9 cellular contexts compared by ENCODE assay signal in genomic region chr1:6603851-6604558, GRCh38. TPM values are rescaled to one million over a fixed set of nuclear protein-coding genes. Genes with fewer than 3 reads are reported as not detected.
DNase-seq lines count a peak whose midpoint lies in the region; ATAC-seq and TF ChIP-seq lines count a peak whose summit lies in the region.
"Had no signal": no experiment of that assay in that cellular context is flagged by ENCODE, and none has a peak within 500 bp of the region (broad histone marks: within the 10 kb centered on the region; RNA-seq: fewer than 3 reads in every experiment).

No MANE protein-coding gene starts in this region.

- no peaks in the 10 kb centered on the region for H4K20me1 ChIP-seq in neural cell (ENCODE audit: insufficient read depth)

- no peak for TF ChIP-seq CTCF in foreskin keratinocyte (conservative IDR thresholded peaks at IDR 0.05)
- no peak for TF ChIP-seq CTCF in neural cell (IDR thresholded peaks at IDR 0.05; ENCODE audit: poor library complexity, severe bottlenecking)

- ATAC-seq in activated CD4-positive, alpha-beta T cell treated with anti-CD3 and anti-CD28 coated beads for 36 hours, result no peak
- no peak for ATAC-seq in activated T-cell treated with anti-CD3 and anti-CD28 coated beads, Interleukin-2, amount 50 U/mL, for 4 hours
- no peak for ATAC-seq in foreskin keratinocyte
- ATAC-seq in GM18520 (IDR thresholded peaks at IDR 0.05; ENCODE audit: unreplicated experiment), result no peak
- ATAC-seq in HG02571 (IDR thresholded peaks at IDR 0.05; ENCODE audit: unreplicated experiment), result no peak

- peak overlapping the region; percentile 70 for H3K4me3 Mint-ChIP-seq in activated CD4-positive, alpha-beta T cell treated with anti-CD3 and anti-CD28 coated beads for 36 hours
- peak overlapping the region; percentile 83 for H3K4me3 Mint-ChIP-seq in activated T-cell treated with anti-CD3 and anti-CD28 coated beads, Interleukin-2, amount 50 U/mL, for 4 hours

- no peak overlapping the region for H3K9ac ChIP-seq in neural cell (ENCODE audit: low read length)

- TF ChIP-seq EP300 in neural cell (conservative IDR thresholded peaks at IDR 0.05; ENCODE audit: poor library complexity, severe bottlenecking), result no peak

- DNase-seq in activated CD4-positive, alpha-beta T cell treated with anti-CD3 and anti-CD28 coated beads for 36 hours, result peak; percentile 48
- no peak for DNase-seq in activated CD4-positive, alpha-beta T cell treated with anti-CD3 and anti-CD28 coated beads for 4 hours
- no peak for DNase-seq in activated T-cell treated with anti-CD3 and anti-CD28 coated beads, Interleukin-2, amount 50 U/mL, for 4 hours
- DNase-seq in foreskin keratinocyte (no peak), GM19240 (ENCODE audit: insufficient read length, low spot score) (no peak)

- H3K9me3 ChIP-seq in neural cell (ENCODE audit: low read length), result no peaks in the 10 kb centered on the region
- H3K9me3 ChIP-seq: A549 had no signal

- no peak for TF ChIP-seq RAD21 in neural cell (conservative IDR thresholded peaks at IDR 0.05)

- no peaks in the 10 kb centered on the region for H3K9me3 Mint-ChIP-seq in activated CD4-positive, alpha-beta T cell treated with anti-CD3 and anti-CD28 coated beads for 36 hours (ENCODE audit: low read depth)
- no peaks in the 10 kb centered on the region for H3K9me3 Mint-ChIP-seq in activated T-cell treated with anti-CD3 and anti-CD28 coated beads, Interleukin-2, amount 50 U/mL, for 4 hours

- CTCF ChIA-PET in activated CD4-positive, alpha-beta T cell treated with anti-CD3 and anti-CD28 coated beads for 36 hours (lab: Charles Lee), result interaction anchor here (0.7 to 1.4 kb wide), 4 partner anchors 8 to 115 kb away, joined by 3 to 11 read pairs (median 4); no protein-coding TSS in a partner anchor

- H3F3A ChIP-seq in neural cell (ENCODE audit: insufficient read depth, low read length, poor library complexity, severe bottlenecking), result no peaks in the 10 kb centered on the region

- H3K27me3 ChIP-seq in foreskin keratinocyte (no peaks in the 10 kb centered on the region), neural cell (ENCODE audit: insufficient read depth, low read depth, low read length) (peaks cover 21% of the 10 kb centered on the region)

- no peaks in the 10 kb centered on the region for H3K27me3 Mint-ChIP-seq in activated CD4-positive, alpha-beta T cell treated with anti-CD3 and anti-CD28 coated beads for 36 hours
- H3K27me3 Mint-ChIP-seq in activated T-cell treated with anti-CD3 and anti-CD28 coated beads, Interleukin-2, amount 50 U/mL, for 4 hours (ENCODE audit: low read depth), result no peaks in the 10 kb centered on the region

- H3K4me3 ChIP-seq in neural cell (ENCODE audit: low read length), result peak overlapping the region; percentile 92

- H3K27ac ChIP-seq in foreskin keratinocyte (peak overlapping the region; percentile 94), neural cell (ENCODE audit: low read length) (no peak overlapping the region)

- H2AFZ ChIP-seq in neural cell (ENCODE audit: low read depth, low read length), result no peak overlapping the region

- H3K4me1 ChIP-seq in foreskin keratinocyte, result peaks cover 13% of the 10 kb centered on the region

- intact Hi-C loops in activated CD4-positive, alpha-beta T cell treated with anti-CD3 and anti-CD28 coated beads for 36 hours (cut with DNase I, micrococcal nuclease), result loop anchor here (1.0 to 10.0 kb wide), 12 partner anchors 9 to 1361 kb away; partner anchors contain the start of genes ACOT7 (in 1 of the 2), CAMTA1 (in 1 of the 2), ICMT (in 1 of the 2) and NOL9 (in 1 of the 2)

- POLR2A ChIA-PET in activated CD4-positive, alpha-beta T cell treated with anti-CD3 and anti-CD28 coated beads for 36 hours (lab: Charles Lee), result interaction anchor here (0.6 to 1.2 kb wide), 4 partner anchors 8 to 21 kb away, joined by 3 to 6 read pairs (median 4); partner anchors contain the start of gene THAP3

- peaks cover 21% of the 10 kb centered on the region for H3K4me1 Mint-ChIP-seq in activated CD4-positive, alpha-beta T cell treated with anti-CD3 and anti-CD28 coated beads for 36 hours
- H3K4me1 Mint-ChIP-seq in activated T-cell treated with anti-CD3 and anti-CD28 coated beads, Interleukin-2, amount 50 U/mL, for 4 hours (ENCODE audit: low read depth), result peaks cover 27% of the 10 kb centered on the region

- H3K36me3 Mint-ChIP-seq in activated CD4-positive, alpha-beta T cell treated with anti-CD3 and anti-CD28 coated beads for 36 hours (ENCODE audit: low read depth), result peaks cover 14% of the 10 kb centered on the region
- peaks cover 6% of the 10 kb centered on the region for H3K36me3 Mint-ChIP-seq in activated T-cell treated with anti-CD3 and anti-CD28 coated beads, Interleukin-2, amount 50 U/mL, for 4 hours (ENCODE audit: insufficient read depth)

- H3K36me3 ChIP-seq in neural cell (ENCODE audit: insufficient read depth, low read length), result no peaks in the 10 kb centered on the region

- H3K9me2 ChIP-seq in neural cell (ENCODE audit: insufficient read depth, low read length), result no peaks in the 10 kb centered on the region

- H3K27ac Mint-ChIP-seq in activated CD4-positive, alpha-beta T cell treated with anti-CD3 and anti-CD28 coated beads for 36 hours, result peak overlapping the region; percentile 95

- no peak overlapping the region for H3K4me2 ChIP-seq in neural cell (ENCODE audit: low read length)

- H3K79me2 ChIP-seq in neural cell (replicated peaks; ENCODE audit: insufficient read depth, low read length), result no peaks in the 10 kb centered on the region

TF ChIP-seq in neural cell, 6 proteins besides CTCF, POLR2A, EP300 and RAD21:
- TF ChIP-seq EZH2 (IDR thresholded peaks at IDR 0.05; ENCODE audit: borderline replicate concordance, insufficient read depth, low read length, poor library complexity, severe bottlenecking) (no peak), MXI1 (conservative IDR thresholded peaks at IDR 0.05; ENCODE audit: poor library complexity, severe bottlenecking) (no peak), SMC3 (conservative IDR thresholded peaks at IDR 0.05; ENCODE audit: poor library complexity) (no peak), TAF1 (IDR thresholded peaks at IDR 0.05; ENCODE audit: low read depth) (no peak), REST (IDR thresholded peaks at IDR 0.05; ENCODE audit: borderline replicate concordance) (no peak), POLR2AphosphoS5 (IDR thresholded peaks at IDR 0.05) (no peak)

RNA-seq across cellular contexts. Expression of gene KLHL21, which starts 1.3 kb away (rescaled TPM):
- total RNA-seq in activated CD4-positive, alpha-beta T cell treated with anti-CD3 and anti-CD28 coated beads for 36 hours, result 10 to 100 TPM; 12.4 to 15.7 TPM
- total RNA-seq in activated T-cell treated with anti-CD3 and anti-CD28 coated beads, Interleukin-2, amount 50 U/mL, for 4 hours, result 10 to 100 TPM; 49.5 to 54.9 (median 51.4) TPM
- total RNA-seq in foreskin keratinocyte, result 41.8 and 52.0 TPM in 2 replicates
- 25.4 and 29.4 TPM in 2 replicates for polyA plus RNA-seq in foreskin keratinocyte
- polyA plus RNA-seq in neural cell, result 8.4 and 8.7 TPM in 2 replicates
- 13.4 and 13.6 TPM in 2 replicates for polyA minus RNA-seq in neural cell

RNA-seq across cellular contexts. Expression of gene PHF13, which starts 9.5 kb away (rescaled TPM):
- 10 to 100 TPM; 13.2 to 13.6 TPM for total RNA-seq in activated CD4-positive, alpha-beta T cell treated with anti-CD3 and anti-CD28 coated beads for 36 hours
- 10 to 100 TPM; 10.5 to 14.4 (median 10.9) TPM for total RNA-seq in activated T-cell treated with anti-CD3 and anti-CD28 coated beads, Interleukin-2, amount 50 U/mL, for 4 hours
- total RNA-seq in foreskin keratinocyte, result 15.3 and 16.3 TPM in 2 replicates
- polyA plus RNA-seq in foreskin keratinocyte (8.2 and 9.9 TPM in 2 replicates), neural cell (11.0 and 12.9 TPM in 2 replicates)
- 18.5 and 20.5 TPM in 2 replicates for polyA minus RNA-seq in neural cell

RNA-seq across cellular contexts. Expression of gene THAP3, which starts 20.7 kb away (rescaled TPM):
- 10 to 100 TPM; 19.4 to 22.1 TPM for total RNA-seq in activated CD4-positive, alpha-beta T cell treated with anti-CD3 and anti-CD28 coated beads for 36 hours
- 10 to 100 TPM; 16.7 to 19.5 (median 19.1) TPM for total RNA-seq in activated T-cell treated with anti-CD3 and anti-CD28 coated beads, Interleukin-2, amount 50 U/mL, for 4 hours
- total RNA-seq in foreskin keratinocyte, result 15.3 and 15.4 TPM in 2 replicates
- polyA plus RNA-seq in foreskin keratinocyte, result 16.8 and 18.6 TPM in 2 replicates
- polyA plus RNA-seq in neural cell, result 51.5 and 67.0 TPM in 2 replicates
- polyA minus RNA-seq in neural cell, result 35.1 and 36.1 TPM in 2 replicates

RNA-seq across cellular contexts. Expression of gene ZBTB48, which starts 24.2 kb away (rescaled TPM):
- total RNA-seq in activated CD4-positive, alpha-beta T cell treated with anti-CD3 and anti-CD28 coated beads for 36 hours, result 10 to 100 TPM; 23.2 to 26.0 TPM
- 10 to 100 TPM; 32.1 to 37.6 (median 33.7) TPM for total RNA-seq in activated T-cell treated with anti-CD3 and anti-CD28 coated beads, Interleukin-2, amount 50 U/mL, for 4 hours
- total RNA-seq in foreskin keratinocyte, result 14.6 and 15.3 TPM in 2 replicates
- polyA plus RNA-seq in foreskin keratinocyte (13.4 and 14.7 TPM in 2 replicates), neural cell (38.7 and 48.2 TPM in 2 replicates)
- polyA minus RNA-seq in neural cell, result 31.2 and 31.4 TPM in 2 replicates

RNA-seq across cellular contexts. Expression of gene TAS1R1, which starts 48.9 kb away (rescaled TPM):
- under 1 TPM in 1 of 2 experiments, not detected in 1; 0.07 TPM for total RNA-seq in activated CD4-positive, alpha-beta T cell treated with anti-CD3 and anti-CD28 coated beads for 36 hours
- not detected for total RNA-seq in activated T-cell treated with anti-CD3 and anti-CD28 coated beads, Interleukin-2, amount 50 U/mL, for 4 hours
- total RNA-seq in foreskin keratinocyte, result not detected in 2 replicates
- not detected in 2 replicates for polyA plus RNA-seq in foreskin keratinocyte
- not detected in 2 replicates for polyA plus RNA-seq in neural cell
- polyA minus RNA-seq in neural cell, result not detected in 2 replicates
- polyA plus RNA-seq: A549 had no signal
